In the genomic region with DNA sequence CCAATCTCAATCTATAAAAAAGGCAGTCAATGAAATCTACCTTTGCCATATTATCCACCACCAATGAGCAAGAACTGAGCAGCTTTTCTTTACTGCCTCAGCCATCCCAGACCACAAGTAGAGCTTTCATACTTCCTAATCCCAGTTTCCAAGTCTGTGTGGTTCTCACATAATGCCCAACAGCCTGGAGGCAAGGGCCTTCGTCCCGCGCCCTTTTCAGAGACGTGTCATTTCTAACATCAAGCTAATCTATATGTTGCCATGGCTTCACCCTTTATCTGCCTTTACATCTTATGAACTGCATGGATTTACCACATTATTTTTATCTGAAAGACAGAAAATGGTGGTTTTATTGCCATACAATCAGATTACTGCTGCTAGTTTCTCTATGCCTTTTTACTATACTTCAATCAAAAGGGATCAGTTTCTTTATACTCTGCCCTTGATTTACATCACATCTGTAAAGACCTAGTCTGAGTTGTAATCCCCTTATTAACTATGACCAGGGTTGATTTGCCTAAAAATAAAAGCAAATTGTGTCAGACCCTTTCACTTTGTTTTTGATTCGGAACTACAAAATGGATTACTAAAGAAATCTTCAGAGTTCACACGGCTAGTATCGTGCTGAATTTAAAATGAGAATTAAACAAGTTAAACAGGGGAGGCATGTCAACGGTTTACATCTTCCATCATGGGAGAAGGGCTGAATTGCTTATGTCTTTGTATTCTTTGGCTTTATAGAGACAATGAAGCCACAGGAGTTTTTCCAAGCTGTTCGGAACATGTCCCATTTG, we compare ENCODE assay signal across 1 cellular context.
TF ChIP-seq lines count a peak whose summit lies in the region.

No MANE protein-coding gene starts in this region.

TF ChIP-seq in WTC11, 78 proteins besides CTCF, POLR2A, EP300 and RAD21 (continued from another document):
- TF ChIP-seq, protein P1, sequence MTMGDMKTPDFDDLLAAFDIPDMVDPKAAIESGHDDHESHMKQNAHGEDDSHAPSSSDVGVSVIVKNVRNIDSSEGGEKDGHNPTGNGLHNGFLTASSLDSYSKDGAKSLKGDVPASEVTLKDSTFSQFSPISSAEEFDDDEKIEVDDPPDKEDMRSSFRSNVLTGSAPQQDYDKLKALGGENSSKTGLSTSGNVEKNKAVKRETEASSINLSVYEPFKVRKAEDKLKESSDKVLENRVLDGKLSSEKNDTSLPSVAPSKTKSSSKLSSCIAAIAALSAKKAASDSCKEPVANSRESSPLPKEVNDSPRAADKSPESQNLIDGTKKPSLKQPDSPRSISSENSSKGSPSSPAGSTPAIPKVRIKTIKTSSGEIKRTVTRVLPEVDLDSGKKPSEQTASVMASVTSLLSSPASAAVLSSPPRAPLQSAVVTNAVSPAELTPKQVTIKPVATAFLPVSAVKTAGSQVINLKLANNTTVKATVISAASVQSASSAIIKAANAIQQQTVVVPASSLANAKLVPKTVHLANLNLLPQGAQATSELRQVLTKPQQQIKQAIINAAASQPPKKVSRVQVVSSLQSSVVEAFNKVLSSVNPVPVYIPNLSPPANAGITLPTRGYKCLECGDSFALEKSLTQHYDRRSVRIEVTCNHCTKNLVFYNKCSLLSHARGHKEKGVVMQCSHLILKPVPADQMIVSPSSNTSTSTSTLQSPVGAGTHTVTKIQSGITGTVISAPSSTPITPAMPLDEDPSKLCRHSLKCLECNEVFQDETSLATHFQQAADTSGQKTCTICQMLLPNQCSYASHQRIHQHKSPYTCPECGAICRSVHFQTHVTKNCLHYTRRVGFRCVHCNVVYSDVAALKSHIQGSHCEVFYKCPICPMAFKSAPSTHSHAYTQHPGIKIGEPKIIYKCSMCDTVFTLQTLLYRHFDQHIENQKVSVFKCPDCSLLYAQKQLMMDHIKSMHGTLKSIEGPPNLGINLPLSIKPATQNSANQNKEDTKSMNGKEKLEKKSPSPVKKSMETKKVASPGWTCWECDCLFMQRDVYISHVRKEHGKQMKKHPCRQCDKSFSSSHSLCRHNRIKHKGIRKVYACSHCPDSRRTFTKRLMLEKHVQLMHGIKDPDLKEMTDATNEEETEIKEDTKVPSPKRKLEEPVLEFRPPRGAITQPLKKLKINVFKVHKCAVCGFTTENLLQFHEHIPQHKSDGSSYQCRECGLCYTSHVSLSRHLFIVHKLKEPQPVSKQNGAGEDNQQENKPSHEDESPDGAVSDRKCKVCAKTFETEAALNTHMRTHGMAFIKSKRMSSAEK (CRISPR knock-in tag; IDR thresholded peaks at IDR 0.05; ENCODE audit: borderline replicate concordance): no peak
- TF ChIP-seq ZNF396 (CRISPR knock-in tag; IDR thresholded peaks at IDR 0.05; ENCODE audit: borderline replicate concordance) (no peak), ATF1 (CRISPR knock-in tag; IDR thresholded peaks at IDR 0.05) (no peak), FOXK1 (CRISPR knock-in tag; IDR thresholded peaks at IDR 0.05) (no peak), NFE2L1 (CRISPR knock-in tag; IDR thresholded peaks at IDR 0.05) (no peak), TEAD1 (CRISPR knock-in tag; IDR thresholded peaks at IDR 0.05) (no peak), TEAD4 (CRISPR knock-in tag; IDR thresholded peaks at IDR 0.05) (no peak), NR2C2 (CRISPR knock-in tag; IDR thresholded peaks at IDR 0.05) (no peak)
- TF ChIP-seq, protein P2, sequence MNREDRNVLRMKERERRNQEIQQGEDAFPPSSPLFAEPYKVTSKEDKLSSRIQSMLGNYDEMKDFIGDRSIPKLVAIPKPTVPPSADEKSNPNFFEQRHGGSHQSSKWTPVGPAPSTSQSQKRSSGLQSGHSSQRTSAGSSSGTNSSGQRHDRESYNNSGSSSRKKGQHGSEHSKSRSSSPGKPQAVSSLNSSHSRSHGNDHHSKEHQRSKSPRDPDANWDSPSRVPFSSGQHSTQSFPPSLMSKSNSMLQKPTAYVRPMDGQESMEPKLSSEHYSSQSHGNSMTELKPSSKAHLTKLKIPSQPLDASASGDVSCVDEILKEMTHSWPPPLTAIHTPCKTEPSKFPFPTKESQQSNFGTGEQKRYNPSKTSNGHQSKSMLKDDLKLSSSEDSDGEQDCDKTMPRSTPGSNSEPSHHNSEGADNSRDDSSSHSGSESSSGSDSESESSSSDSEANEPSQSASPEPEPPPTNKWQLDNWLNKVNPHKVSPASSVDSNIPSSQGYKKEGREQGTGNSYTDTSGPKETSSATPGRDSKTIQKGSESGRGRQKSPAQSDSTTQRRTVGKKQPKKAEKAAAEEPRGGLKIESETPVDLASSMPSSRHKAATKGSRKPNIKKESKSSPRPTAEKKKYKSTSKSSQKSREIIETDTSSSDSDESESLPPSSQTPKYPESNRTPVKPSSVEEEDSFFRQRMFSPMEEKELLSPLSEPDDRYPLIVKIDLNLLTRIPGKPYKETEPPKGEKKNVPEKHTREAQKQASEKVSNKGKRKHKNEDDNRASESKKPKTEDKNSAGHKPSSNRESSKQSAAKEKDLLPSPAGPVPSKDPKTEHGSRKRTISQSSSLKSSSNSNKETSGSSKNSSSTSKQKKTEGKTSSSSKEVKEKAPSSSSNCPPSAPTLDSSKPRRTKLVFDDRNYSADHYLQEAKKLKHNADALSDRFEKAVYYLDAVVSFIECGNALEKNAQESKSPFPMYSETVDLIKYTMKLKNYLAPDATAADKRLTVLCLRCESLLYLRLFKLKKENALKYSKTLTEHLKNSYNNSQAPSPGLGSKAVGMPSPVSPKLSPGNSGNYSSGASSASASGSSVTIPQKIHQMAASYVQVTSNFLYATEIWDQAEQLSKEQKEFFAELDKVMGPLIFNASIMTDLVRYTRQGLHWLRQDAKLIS (CRISPR knock-in tag; IDR thresholded peaks at IDR 0.05; ENCODE audit: borderline replicate concordance): no peak
- TF ChIP-seq, protein P3, sequence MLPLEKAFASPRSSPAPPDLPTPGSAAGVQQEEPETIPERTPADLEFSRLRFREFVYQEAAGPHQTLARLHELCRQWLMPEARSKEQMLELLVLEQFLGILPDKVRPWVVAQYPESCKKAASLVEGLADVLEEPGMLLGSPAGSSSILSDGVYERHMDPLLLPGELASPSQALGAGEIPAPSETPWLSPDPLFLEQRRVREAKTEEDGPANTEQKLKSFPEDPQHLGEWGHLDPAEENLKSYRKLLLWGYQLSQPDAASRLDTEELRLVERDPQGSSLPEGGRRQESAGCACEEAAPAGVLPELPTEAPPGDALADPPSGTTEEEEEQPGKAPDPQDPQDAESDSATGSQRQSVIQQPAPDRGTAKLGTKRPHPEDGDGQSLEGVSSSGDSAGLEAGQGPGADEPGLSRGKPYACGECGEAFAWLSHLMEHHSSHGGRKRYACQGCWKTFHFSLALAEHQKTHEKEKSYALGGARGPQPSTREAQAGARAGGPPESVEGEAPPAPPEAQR (CRISPR knock-in tag; IDR thresholded peaks at IDR 0.05): no peak
